In the genomic region with DNA sequence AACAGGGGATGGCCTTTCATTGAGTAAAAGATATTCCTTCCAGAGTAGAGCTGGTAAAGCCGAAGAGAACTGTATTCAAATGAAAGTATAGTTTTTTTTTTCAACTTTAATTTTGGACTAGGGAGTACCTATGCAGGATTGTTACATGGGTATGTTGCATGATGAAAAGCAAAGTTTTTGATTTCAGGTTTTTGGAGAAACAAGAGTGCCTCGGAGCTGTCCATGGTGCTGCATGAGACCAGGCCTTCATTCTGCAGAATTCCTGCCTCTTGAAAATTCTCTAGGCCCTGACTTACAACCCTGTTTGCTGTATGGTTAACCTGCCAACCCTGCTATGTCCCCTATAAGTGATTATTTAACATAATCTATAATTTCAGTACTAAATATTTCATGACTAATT, we compare ENCODE assay signal across 15 cellular contexts.
DNase-seq lines count a peak whose midpoint lies in the region; ATAC-seq and TF ChIP-seq lines count a peak whose summit lies in the region.
"Had no signal": no experiment of that assay in that cellular context is flagged by ENCODE, and none has a peak within 500 bp of the region (broad histone marks: within the 10 kb centered on the region; RNA-seq: fewer than 3 reads in every experiment).

No MANE protein-coding gene starts in this region.

- WGBS in hepatocyte (ENCODE audit: low lambda C conversion rate, missing lambda C conversion rate) = 59% methylated on average over 2 of the region's 2 CpGs
- 46 to 55% methylated on average over 2 of the region's 2 CpGs for WGBS in testis, 2 donors

- H3K4me3 ChIP-seq in hepatocyte (no peak overlapping the region), testis (no peak overlapping the region)
- H3K4me3 ChIP-seq: tibial artery had no signal

- no peaks in the 10 kb centered on the region for H3K9me3 Mint-ChIP-seq in activated CD8-positive, alpha-beta T cell treated with anti-CD3 and anti-CD28 coated beads for 36 hours
- peaks cover 8% of the 10 kb centered on the region for H3K9me3 Mint-ChIP-seq in activated CD8-positive, alpha-beta T cell treated with anti-CD3 and anti-CD28 coated beads, Interleukin-2, amount 10 ng/mL, durations not matched to agents 7 days and 5 days (ENCODE audit: insufficient read depth)
- H3K9me3 Mint-ChIP-seq in CD14-positive monocyte = peaks cover 0 to 5% (median 1%) of the 10 kb centered on the region in 7 donors

- no peaks in the 10 kb centered on the region for H3K9me3 ChIP-seq in hepatocyte (ENCODE audit: low read depth)
- no peaks in the 10 kb centered on the region for H3K9me3 ChIP-seq in testis
- H3K9me3 ChIP-seq: tibial artery had no signal

- no peaks in the 10 kb centered on the region for H4K20me1 ChIP-seq in hepatocyte (ENCODE audit: insufficient read depth, poor library complexity, severe bottlenecking)

- no peak for TF ChIP-seq POLR2A in testis (IDR thresholded peaks at IDR 0.05)

- H3K27me3 Mint-ChIP-seq in activated CD8-positive, alpha-beta T cell treated with anti-CD3 and anti-CD28 coated beads for 36 hours = no peaks in the 10 kb centered on the region
- no peaks in the 10 kb centered on the region for H3K27me3 Mint-ChIP-seq in activated CD8-positive, alpha-beta T cell treated with anti-CD3 and anti-CD28 coated beads, Interleukin-2, amount 10 ng/mL, durations not matched to agents 7 days and 5 days (ENCODE audit: low read depth)
- no peaks in the 10 kb centered on the region for H3K27me3 Mint-ChIP-seq in CD14-positive monocyte (ENCODE audit: low read depth in 3 of 3)
- H3K27me3 Mint-ChIP-seq: memory B cell had no signal

- H3K36me3 Mint-ChIP-seq in activated CD8-positive, alpha-beta T cell treated with anti-CD3 and anti-CD28 coated beads for 36 hours (ENCODE audit: low read depth) = no peaks in the 10 kb centered on the region
- no peaks in the 10 kb centered on the region for H3K36me3 Mint-ChIP-seq in activated CD8-positive, alpha-beta T cell treated with anti-CD3 and anti-CD28 coated beads, Interleukin-2, amount 10 ng/mL, durations not matched to agents 7 days and 5 days (ENCODE audit: low read depth)
- no peaks in the 10 kb centered on the region for H3K36me3 Mint-ChIP-seq in CD14-positive monocyte
- H3K36me3 Mint-ChIP-seq: memory B cell had no signal

- no peak overlapping the region for H3K27ac ChIP-seq in hepatocyte
- H3K27ac ChIP-seq in testis = no peak overlapping the region
- H3K27ac ChIP-seq: parathyroid adenoma, tibial artery, VCaP had no signal

- H3K36me3 ChIP-seq in hepatocyte (replicated peaks; ENCODE audit: insufficient read depth, low read depth) (no peaks in the 10 kb centered on the region), testis (ENCODE audit: low read depth, missing control alignments) (no peaks in the 10 kb centered on the region)
- H3K36me3 ChIP-seq: tibial artery had no signal

- DNase-seq in activated CD8-positive, alpha-beta T cell treated with anti-CD3 and anti-CD28 coated beads for 36 hours = peak; percentile 1
- no peak for DNase-seq in activated CD8-positive, alpha-beta T cell treated with anti-CD3 and anti-CD28 coated beads, Interleukin-2, amount 10 ng/mL, durations not matched to agents 7 days and 5 days
- DNase-seq in RPMI8226 (peak; percentile 25), hepatocyte (ENCODE audit: low spot score) (peak; percentile 38), testis (peak; percentile 13), CD14-positive monocyte (ENCODE audit: low spot score) (no peak), anterior cingulate cortex (lab: John Stamatoyannopoulos, UW) (no peak)
- DNase-seq: cortex of kidney, IMR-90, NCI-H2081, tibial artery had no signal

- H3K4me1 ChIP-seq in hepatocyte (ENCODE audit: insufficient read depth) (no peaks in the 10 kb centered on the region), testis (no peaks in the 10 kb centered on the region)
- H3K4me1 ChIP-seq: parathyroid adenoma, tibial artery had no signal

- no peaks in the 10 kb centered on the region for H3K27me3 ChIP-seq in hepatocyte
- no peaks in the 10 kb centered on the region for H3K27me3 ChIP-seq in testis
- H3K27me3 ChIP-seq: tibial artery had no signal

- POLR2A ChIA-PET in activated CD8-positive, alpha-beta T cell treated with anti-CD3 and anti-CD28 coated beads for 36 hours (lab: Charles Lee) = no interaction called here
- POLR2A ChIA-PET in activated CD8-positive, alpha-beta T cell treated with anti-CD3 and anti-CD28 coated beads, Interleukin-2, amount 10 ng/mL, durations not matched to agents 7 days and 5 days (lab: Charles Lee) = no interaction called here

- H3K9me2 ChIP-seq in hepatocyte (replicated peaks; ENCODE audit: insufficient read depth) = no peaks in the 10 kb centered on the region

- H3K27ac Mint-ChIP-seq in activated CD8-positive, alpha-beta T cell treated with anti-CD3 and anti-CD28 coated beads for 36 hours = no peak overlapping the region
- no peak overlapping the region for H3K27ac Mint-ChIP-seq in activated CD8-positive, alpha-beta T cell treated with anti-CD3 and anti-CD28 coated beads, Interleukin-2, amount 10 ng/mL, durations not matched to agents 7 days and 5 days
- no peak overlapping the region for H3K27ac Mint-ChIP-seq in CD14-positive monocyte
- H3K27ac Mint-ChIP-seq: memory B cell had no signal

- ATAC-seq in activated CD8-positive, alpha-beta T cell treated with anti-CD3 and anti-CD28 coated beads for 36 hours = no peak
- no peak for ATAC-seq in activated CD8-positive, alpha-beta T cell treated with anti-CD3 and anti-CD28 coated beads, Interleukin-2, amount 10 ng/mL, durations not matched to agents 7 days and 5 days
- no peak for ATAC-seq in HG02798 (IDR thresholded peaks at IDR 0.05; ENCODE audit: poor library complexity, unreplicated experiment)

- no peaks in the 10 kb centered on the region for H3K4me1 Mint-ChIP-seq in activated CD8-positive, alpha-beta T cell treated with anti-CD3 and anti-CD28 coated beads for 36 hours (ENCODE audit: low read depth)
- H3K4me1 Mint-ChIP-seq in activated CD8-positive, alpha-beta T cell treated with anti-CD3 and anti-CD28 coated beads, Interleukin-2, amount 10 ng/mL, durations not matched to agents 7 days and 5 days (ENCODE audit: low read depth) = no peaks in the 10 kb centered on the region
- no peaks in the 10 kb centered on the region for H3K4me1 Mint-ChIP-seq in CD14-positive monocyte
- H3K4me1 Mint-ChIP-seq: memory B cell had no signal

- intact Hi-C loops in activated CD8-positive, alpha-beta T cell treated with anti-CD3 and anti-CD28 coated beads for 36 hours (cut with micrococcal nuclease) = no loop called here
- intact Hi-C loops in testis (cut with DNase I; ENCODE audit: low total_unique reads) (no loop called here), CD14-positive monocyte (cut with micrococcal nuclease) (no loop called here)

- no peak for TF ChIP-seq CTCF in activated CD8-positive, alpha-beta T cell treated with anti-CD3 and anti-CD28 coated beads for 36 hours (IDR thresholded peaks at IDR 0.05)
- no peak for TF ChIP-seq CTCF in hepatocyte (IDR thresholded peaks at IDR 0.05; ENCODE audit: poor library complexity)
- TF ChIP-seq CTCF in testis (IDR thresholded peaks at IDR 0.05) = no peak
- TF ChIP-seq CTCF in CD14-positive monocyte (IDR thresholded peaks at IDR 0.05) = no peak

- CTCF ChIA-PET in activated CD8-positive, alpha-beta T cell treated with anti-CD3 and anti-CD28 coated beads for 36 hours (lab: Charles Lee) = no interaction called here
- CTCF ChIA-PET in activated CD8-positive, alpha-beta T cell treated with anti-CD3 and anti-CD28 coated beads, Interleukin-2, amount 10 ng/mL, durations not matched to agents 7 days and 5 days (lab: Charles Lee) = no interaction called here

- H3K4me3 Mint-ChIP-seq in activated CD8-positive, alpha-beta T cell treated with anti-CD3 and anti-CD28 coated beads for 36 hours = no peak overlapping the region
- H3K4me3 Mint-ChIP-seq in activated CD8-positive, alpha-beta T cell treated with anti-CD3 and anti-CD28 coated beads, Interleukin-2, amount 10 ng/mL, durations not matched to agents 7 days and 5 days = no peak overlapping the region
- H3K4me3 Mint-ChIP-seq in CD14-positive monocyte = no peak overlapping the region
- H3K4me3 Mint-ChIP-seq: memory B cell had no signal

- no peak overlapping the region for H2AFZ ChIP-seq in hepatocyte
- H2AFZ ChIP-seq: parathyroid adenoma had no signal

- H3K79me2 ChIP-seq in hepatocyte = no peaks in the 10 kb centered on the region
- H3K79me2 ChIP-seq: parathyroid adenoma had no signal

- H3K4me2 ChIP-seq in hepatocyte = no peak overlapping the region

Comparison
In these comparisons a context has a peak if more than half of its experiments do, and no peak if none do; other contexts are left out.
1. DNase-seq: peak in activated CD8-positive, alpha-beta T cell treated with anti-CD3 and anti-CD28 coated beads for 36 hours (single experiment), RPMI8226 (single experiment), hepatocyte (single experiment) and testis (single experiment); none in activated CD8-positive, alpha-beta T cell treated with anti-CD3 and anti-CD28 coated beads, Interleukin-2, amount 10 ng/mL, durations not matched to agents 7 days and 5 days (single experiment), CD14-positive monocyte (single experiment) and anterior cingulate cortex (0 of 58).